In genomic region chr16:30571444-30572322, GRCh38 we compare ENCODE assay signal across 1 cellular context.
A peak's percentile ranks its signal among the peaks of the same experiment; 100 is the strongest.
TF ChIP-seq lines count a peak whose summit lies in the region.

Gene ZNF688 (minus strand): TSS chr16:30571714. CDS start chr16:30571629, 85 bp downstream.

TF ChIP-seq in HepG2, 621 proteins besides CTCF, POLR2A, EP300 and RAD21 (continued from another document and continues in another):
- TF ChIP-seq ZNF318 (CRISPR knock-in tag; IDR thresholded peaks at IDR 0.05) (no peak), ONECUT2 (CRISPR knock-in tag; IDR thresholded peaks at IDR 0.05) (no peak), MED1 (CRISPR knock-in tag; IDR thresholded peaks at IDR 0.05) (peak; percentile 49), SNAPC2 (CRISPR knock-in tag; IDR thresholded peaks at IDR 0.05) (0 out of 2 replicates have a peak, but pooled peaks have one; percentile 37), ZNF562 (CRISPR knock-in tag; IDR thresholded peaks at IDR 0.05; ENCODE audit: borderline replicate concordance) (no peak), ZNF225 (CRISPR knock-in tag; IDR thresholded peaks at IDR 0.05) (0 out of 2 replicates have a peak, but pooled peaks have one; percentile 37), BCL3 (CRISPR knock-in tag; IDR thresholded peaks at IDR 0.05) (peak; percentile 69), PITX1 (CRISPR knock-in tag; IDR thresholded peaks at IDR 0.05) (peak; percentile 39; the same call in 1 of the 2 replicates), SP4 (CRISPR knock-in tag; IDR thresholded peaks at IDR 0.05) (peak; percentile 87), NFYC (CRISPR knock-in tag; IDR thresholded peaks at IDR 0.05) (peak; percentile 96), ZNF460 (CRISPR knock-in tag; IDR thresholded peaks at IDR 0.05; ENCODE audit: borderline replicate concordance) (peak; percentile 11; the same call in 1 of the 2 replicates), CBX5 (CRISPR knock-in tag; IDR thresholded peaks at IDR 0.05; ENCODE audit: borderline replicate concordance) (no peak), MEF2D (CRISPR knock-in tag; IDR thresholded peaks at IDR 0.05) (peak; percentile 73), RBAK (CRISPR knock-in tag; IDR thresholded peaks at IDR 0.05) (peak; percentile 45; the same call in 1 of the 2 replicates), ZBTB10 (CRISPR knock-in tag; IDR thresholded peaks at IDR 0.05; ENCODE audit: borderline replicate concordance) (peak; percentile 18; the same call in 1 of the 2 replicates), JUN (CRISPR knock-in tag; IDR thresholded peaks at IDR 0.05) (no peak), U2AF1 (optimal IDR thresholded peaks at IDR 0.05; ENCODE audit: low read depth, low read length) (no peak), ZNF12 (CRISPR knock-in tag; IDR thresholded peaks at IDR 0.05) (no peak), ZFAT (CRISPR knock-in tag; conservative IDR thresholded peaks at IDR 0.05) (no peak), ZNF142 (CRISPR knock-in tag; IDR thresholded peaks at IDR 0.05) (no peak), ZNF615 (CRISPR knock-in tag; IDR thresholded peaks at IDR 0.05; ENCODE audit: borderline replicate concordance) (no peak), ZNF205 (CRISPR knock-in tag; IDR thresholded peaks at IDR 0.05) (no peak; the same call in 1 of the 2 replicates), FOXP1 (IDR thresholded peaks at IDR 0.05) (no peak), FOXP1 (CRISPR knock-in tag; IDR thresholded peaks at IDR 0.05) (no peak), AFF4 (CRISPR knock-in tag; IDR thresholded peaks at IDR 0.05) (0 out of 2 replicates have a peak, but pooled peaks have one; percentile 35), ZNF556 (CRISPR knock-in tag; IDR thresholded peaks at IDR 0.05; ENCODE audit: borderline replicate concordance) (peak; percentile 68; the same call in 1 of the 2 replicates), ATF3 (CRISPR knock-in tag; IDR thresholded peaks at IDR 0.05) (no peak), NR2F6 (IDR thresholded peaks at IDR 0.05) (peak; percentile 33; the same call in 1 of the 2 replicates), NR2F6 (CRISPR knock-in tag; IDR thresholded peaks at IDR 0.05) (0 out of 2 replicates have a peak, but pooled peaks have one; percentile 8), GPN1 (CRISPR knock-in tag; IDR thresholded peaks at IDR 0.05; ENCODE audit: borderline replicate concordance) (no peak), TSC22D2 (CRISPR knock-in tag; IDR thresholded peaks at IDR 0.05; ENCODE audit: borderline replicate concordance) (peak; percentile 21; the same call in 1 of the 2 replicates), HES4 (CRISPR knock-in tag; IDR thresholded peaks at IDR 0.05; ENCODE audit: borderline replicate concordance) (peak; percentile 88; the same call in 1 of the 2 replicates), ZNF350 (CRISPR knock-in tag; IDR thresholded peaks at IDR 0.05; ENCODE audit: borderline replicate concordance, low read depth) (no peak), RFX5 (IDR thresholded peaks at IDR 0.05; ENCODE audit: low read depth, low read length) (no peak)
